In the genomic region with DNA sequence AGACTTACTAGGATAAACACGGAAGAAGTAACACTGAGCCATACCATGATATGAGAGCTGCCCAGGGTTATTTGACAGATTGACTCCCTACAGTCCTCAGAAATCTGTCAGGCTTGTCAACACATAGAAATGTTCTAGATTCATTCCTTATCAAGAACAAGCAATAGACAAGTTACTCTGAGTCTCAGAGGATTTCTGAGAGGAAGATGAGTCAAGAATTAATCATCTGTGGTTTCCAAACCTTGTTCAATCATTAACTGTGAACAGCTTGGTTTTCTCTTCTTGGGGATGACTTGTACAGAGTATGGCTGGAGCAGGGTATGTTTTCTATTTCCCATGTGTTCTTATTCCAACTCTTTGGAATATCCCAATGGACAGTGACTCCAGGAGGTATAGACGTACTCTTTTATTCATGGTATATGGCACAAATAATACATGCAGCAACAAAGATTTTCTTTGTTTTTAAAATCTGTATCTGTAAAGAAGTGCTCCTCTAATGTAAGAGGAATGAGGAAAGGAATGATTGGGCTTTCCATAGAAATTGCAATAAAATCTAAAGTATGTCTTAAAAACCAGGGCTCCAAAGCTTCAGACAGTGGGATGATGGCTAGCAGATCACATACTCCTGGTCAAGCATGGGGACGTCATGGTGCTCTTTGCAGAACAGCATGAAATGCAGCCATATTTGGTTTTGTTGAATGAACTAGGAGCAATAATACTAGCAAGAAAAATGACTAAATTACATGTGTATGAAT, we compare ENCODE assay signal across 1 cellular context.
TF ChIP-seq lines count a peak whose summit lies in the region.

No MANE protein-coding gene starts in this region.

TF ChIP-seq in WTC11, 78 proteins besides CTCF, POLR2A, EP300 and RAD21 (continued from another document):
- TF ChIP-seq, protein P1, sequence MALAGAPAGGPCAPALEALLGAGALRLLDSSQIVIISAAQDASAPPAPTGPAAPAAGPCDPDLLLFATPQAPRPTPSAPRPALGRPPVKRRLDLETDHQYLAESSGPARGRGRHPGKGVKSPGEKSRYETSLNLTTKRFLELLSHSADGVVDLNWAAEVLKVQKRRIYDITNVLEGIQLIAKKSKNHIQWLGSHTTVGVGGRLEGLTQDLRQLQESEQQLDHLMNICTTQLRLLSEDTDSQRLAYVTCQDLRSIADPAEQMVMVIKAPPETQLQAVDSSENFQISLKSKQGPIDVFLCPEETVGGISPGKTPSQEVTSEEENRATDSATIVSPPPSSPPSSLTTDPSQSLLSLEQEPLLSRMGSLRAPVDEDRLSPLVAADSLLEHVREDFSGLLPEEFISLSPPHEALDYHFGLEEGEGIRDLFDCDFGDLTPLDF (CRISPR knock-in tag; IDR thresholded peaks at IDR 0.05) = no peak
